ENCODE assay signal across 25 cellular contexts in the genomic region with DNA sequence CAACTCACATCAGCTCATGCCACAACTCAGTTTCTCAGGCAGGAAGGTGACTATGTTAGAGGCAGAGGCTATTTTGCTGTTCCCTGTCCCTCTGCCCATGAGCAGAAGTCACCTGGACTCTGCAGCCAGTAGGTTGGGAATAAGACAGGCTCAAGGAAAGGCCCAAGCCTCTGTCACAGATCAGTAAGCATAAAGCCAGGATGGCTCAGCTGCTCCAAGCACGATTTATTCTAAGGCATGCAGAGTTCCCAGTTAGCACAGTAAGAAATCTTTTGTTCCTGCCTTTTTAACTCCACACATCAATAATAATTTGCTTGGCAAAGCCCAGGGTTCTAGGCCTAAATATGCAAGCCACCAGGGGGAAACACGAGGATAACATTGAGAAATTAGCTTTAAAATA.
"Had no signal": no experiment of that assay in that cellular context is flagged by ENCODE, and none has a peak within 500 bp of the region (broad histone marks: within the 10 kb centered on the region; RNA-seq: fewer than 3 reads in every experiment).

No MANE protein-coding gene starts in this region.

- H3K36me3 ChIP-seq: brain microvascular endothelial cell had no signal

- H3K9ac ChIP-seq: KMS-11 had no signal

- H3K27me3 ChIP-seq: brain microvascular endothelial cell had no signal

- H3K4me3 ChIP-seq: SK-N-MC had no signal

- H3K4me2 ChIP-seq: KMS-11 had no signal

- H3K27ac ChIP-seq: brain microvascular endothelial cell, KMS-11, SK-N-MC, VCaP had no signal

- DNase-seq: activated CD4-positive, alpha-beta memory T cell treated with anti-CD3 and anti-CD28 coated beads for 36 hours; activated CD4-positive, alpha-beta T cell treated with anti-CD3 and anti-CD28 coated beads, Interleukin-2, amount 10 ng/mL, durations not matched to agents 7 days and 5 days; activated CD4-positive, CD25-positive, alpha-beta regulatory T cell; activated CD8-positive, alpha-beta memory T cell treated with anti-CD3 and anti-CD28 coated beads for 24 hours; activated gamma-delta T cell treated with Interleukin-2 at 50 U/mL for 16 hours; activated naive CD4-positive, alpha-beta T cell treated with anti-CD3 and anti-CD28 coated beads, Interleukin-2, amount 10 ng/mL, durations not matched to agents 7 days and 5 days; activated naive CD8-positive, alpha-beta T cell treated with anti-CD3 and anti-CD28 coated beads for 36 hours; activated T-cell treated with anti-CD3 and anti-CD28 coated beads for 4 hours; activated T-cell treated with anti-CD3 and anti-CD28 coated beads, Interleukin-2, amount 50 U/mL, for 48 hours; brain microvascular endothelial cell; NCI-H1092; NCI-H1417; NCI-H1930; NCI-H2171 treated with DMSO at 0.1 percent for 48 hours; NCI-H226; NCI-H526 treated with DMSO at 0.1 percent for 48 hours; NCI-H82; OCI-M1; RPMI8226; T-cell; T-helper 2 cell; T1000 had no signal
